ENCODE assay signal across 24 cellular contexts in genomic region chr4:165560941-165561340, GRCh38.
A peak's percentile ranks its signal among the peaks of the same experiment; 100 is the strongest.
DNase-seq lines count a peak whose midpoint lies in the region; ATAC-seq, FAIRE-seq and TF ChIP-seq lines count a peak whose summit lies in the region.
"Had no signal": no experiment of that assay in that cellular context is flagged by ENCODE, and none has a peak within 500 bp of the region (broad histone marks: within the 10 kb centered on the region; RNA-seq: fewer than 3 reads in every experiment).

No MANE protein-coding gene starts in this region.

- no peak for FAIRE-seq in D721Med (lab: Jason Lieb, UNC)
- FAIRE-seq: A204.1, GM12891, K562 had no signal

- ATAC-seq in HG02610 (IDR thresholded peaks at IDR 0.05; ENCODE audit: unreplicated experiment) = no peak
- ATAC-seq: HCT116, K562 had no signal

- DNase-seq in EL (peak; percentile 20), RPMI7951 (ENCODE audit: low read depth) (peak; percentile 19), choroid plexus epithelial cell (ENCODE audit: low read depth) (peak; percentile 39), skeletal muscle cell (ENCODE audit: low read depth) (peak; percentile 27), D721Med (ENCODE audit: insufficient read length, low spot score) (no peak)
- DNase-seq in stimulated activated CD4-positive, alpha-beta T cell treated with anti-CD3 and anti-CD28 coated beads, Interleukin-4, amount 100 ng/mL, for 1 hour = no peak
- DNase-seq: CD8-positive, alpha-beta memory T cell; DMS53; GOT3; NCI-H1105; NCI-H146; NCI-H2029; NCI-H226; NCI-H510A treated with DMSO at 0.1 percent for 48 hours; NCI-H748 treated with DMSO at 0.1 percent for 48 hours; PC-9; SHP77 treated with DMSO at 0.1 percent for 48 hours; SW 1271 had no signal

- H3K4me3 ChIP-seq in choroid plexus epithelial cell (ENCODE audit: low read depth, low read length) (no peak overlapping the region), skeletal muscle cell (ENCODE audit: low read depth, low read length) (no peak overlapping the region)
- H3K4me3 ChIP-seq: K562, PC-9, SK-N-MC had no signal

- TF ChIP-seq CTCF in choroid plexus epithelial cell (conservative IDR thresholded peaks at IDR 0.05; ENCODE audit: low read depth, low read length) (no peak), D721Med (IDR thresholded peaks at IDR 0.05; ENCODE audit: insufficient read depth, missing control alignments) (no peak)

Comparison
In these comparisons a context has a peak if more than half of its experiments do, and no peak if none do; other contexts are left out.
1. DNase-seq: peak in EL (single experiment), RPMI7951 (single experiment), choroid plexus epithelial cell (single experiment) and skeletal muscle cell (single experiment); none in stimulated activated CD4-positive, alpha-beta T cell treated with anti-CD3 and anti-CD28 coated beads, Interleukin-4, amount 100 ng/mL, for 1 hour (single experiment) and D721Med (single experiment).